Comparison of ENCODE assay signal across 1 cellular context in the genomic region with DNA sequence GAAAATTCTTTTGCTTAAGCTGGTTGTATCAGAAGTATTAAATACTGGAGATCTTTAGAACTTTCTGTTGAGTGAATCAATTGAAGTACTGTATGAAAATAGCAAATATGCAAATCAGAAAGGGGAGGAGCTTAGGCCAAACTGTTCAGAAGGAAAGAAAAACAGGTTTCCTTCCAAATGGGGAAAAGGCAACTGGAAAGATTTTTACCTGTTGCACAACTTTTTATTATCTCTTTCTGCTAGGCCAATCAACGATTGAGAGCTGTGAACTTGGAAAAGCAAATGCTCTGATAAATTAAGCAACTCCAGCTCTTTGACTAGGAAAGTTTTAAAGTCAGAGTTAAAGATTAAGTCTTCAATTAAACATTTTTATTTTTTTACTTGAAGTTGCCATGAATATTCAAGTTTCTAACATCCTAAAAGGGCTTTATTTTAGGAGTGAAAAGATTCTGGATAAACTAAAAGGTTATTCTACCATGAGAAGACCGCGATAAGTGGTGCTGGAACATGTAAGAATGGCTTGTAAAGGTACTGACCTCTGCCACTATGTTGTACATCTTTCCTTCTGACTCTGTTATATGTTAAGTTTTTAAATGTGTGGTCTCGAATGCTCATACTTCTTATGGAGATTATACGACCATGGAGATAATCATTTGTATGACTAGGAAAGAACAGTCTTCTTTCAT.
TF ChIP-seq lines count a peak whose summit lies in the region.

No MANE protein-coding gene starts in this region.

TF ChIP-seq in K562, 482 proteins besides CTCF, POLR2A, EP300 and RAD21:
- TF ChIP-seq CBX3 (IDR thresholded peaks at IDR 0.05; ENCODE audit: borderline replicate concordance in 1 of 2, low read length in 2 of 2) = no peak
- TF ChIP-seq CEBPB (tag; IDR thresholded peaks at IDR 0.05) = peak; percentile 31; the same call in 1 of the 2 replicates
- TF ChIP-seq CEBPG (CRISPR knock-in tag; IDR thresholded peaks at IDR 0.05) = no peak
- TF ChIP-seq CEBPG (tag; conservative IDR thresholded peaks at IDR 0.05 in 1 of 2, IDR thresholded peaks at IDR 0.05 in 1 of 2) = peak in 1 of 2 experiments; percentile 56; a peak in 1 of 4 replicates
